ENCODE assay signal across 2 cellular contexts in genomic region chr2:229693845-229694244, GRCh38. TPM values are rescaled to one million over a fixed set of nuclear protein-coding genes. Genes with fewer than 3 reads are reported as not detected.
"Had no signal": no experiment of that assay in that cellular context is flagged by ENCODE, and none has a peak within 500 bp of the region (broad histone marks: within the 10 kb centered on the region; RNA-seq: fewer than 3 reads in every experiment).

No MANE protein-coding gene starts in this region.

RNA-seq across cellular contexts. Expression of gene DNER, which starts 20.5 kb away (rescaled TPM):
- total RNA-seq: G401, GM12878 had no signal
